In the genomic region with DNA sequence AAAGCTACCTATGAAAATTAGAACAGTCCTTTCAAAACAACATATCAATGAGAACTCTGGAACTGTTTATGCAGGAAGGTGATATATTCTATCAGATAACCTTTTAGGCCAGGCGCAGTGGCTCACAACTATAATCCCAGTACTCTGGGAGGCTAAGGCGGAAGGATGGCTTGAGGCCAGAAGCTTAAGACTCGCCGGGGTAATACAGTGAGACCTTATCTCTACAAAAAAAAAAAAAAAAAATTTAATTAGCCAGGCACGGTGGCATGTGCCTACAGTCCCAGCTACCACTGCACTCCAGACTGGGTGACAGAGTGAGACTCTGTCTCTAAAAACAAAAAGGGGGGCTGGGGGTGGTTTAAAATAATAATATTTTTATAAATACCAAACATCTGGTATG, we compare ENCODE assay signal across 2 cellular contexts.
TF ChIP-seq lines count a peak whose summit lies in the region.

No MANE protein-coding gene starts in this region.

TF ChIP-seq in SK-N-SH, 30 proteins besides CTCF, POLR2A, EP300 and RAD21 (continued from another document):
- TF ChIP-seq SIN3A (IDR thresholded peaks at IDR 0.05; ENCODE audit: borderline replicate concordance, low read depth, low read length) (no peak), NRF1 (IDR thresholded peaks at IDR 0.05; ENCODE audit: low read depth, low read length) (no peak), GABPA (IDR thresholded peaks at IDR 0.05; ENCODE audit: low read depth) (no peak), MXI1 (IDR thresholded peaks at IDR 0.05; ENCODE audit: low read depth, low read length) (peak; percentile 48; the same call in 1 of the 2 replicates), RCOR1 (IDR thresholded peaks at IDR 0.05; ENCODE audit: low read length) (peak; percentile 58; the same call in 1 of the 2 replicates), GATA2 (CRISPR knock-in tag; IDR thresholded peaks at IDR 0.05) (peak; percentile 68)

TF ChIP-seq in endothelial cell of umbilical vein, 7 proteins besides CTCF, POLR2A, EP300 and RAD21 (continued from another document):
- TF ChIP-seq MAX (IDR thresholded peaks at IDR 0.05; ENCODE audit: insufficient read depth, insufficient read length) = no peak
- TF ChIP-seq EZH2 (IDR thresholded peaks at IDR 0.05; ENCODE audit: borderline replicate concordance, low read depth, low read length, severe bottlenecking) = no peak
